Comparison of ENCODE assay signal across 16 cellular contexts in the genomic region with DNA sequence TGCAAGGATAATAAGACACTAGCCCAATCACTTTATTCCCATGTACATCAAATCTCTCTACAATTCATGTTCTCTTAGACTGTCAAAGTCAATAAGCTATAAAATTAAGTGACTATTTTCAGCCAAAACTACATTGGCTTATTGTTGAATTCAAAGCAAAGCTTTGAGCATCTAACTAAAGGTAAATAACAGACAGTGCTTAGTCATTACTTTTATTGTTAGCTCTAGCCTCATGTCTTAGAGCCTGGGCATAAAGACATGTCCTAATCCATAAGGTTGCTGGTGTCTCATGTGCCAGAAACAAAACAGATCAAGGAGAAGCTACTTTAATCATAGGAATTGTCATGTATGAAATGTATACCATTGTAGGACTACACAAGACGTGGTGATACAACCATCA.
DNase-seq lines count a peak whose midpoint lies in the region; ATAC-seq and TF ChIP-seq lines count a peak whose summit lies in the region.
"Had no signal": no experiment of that assay in that cellular context is flagged by ENCODE, and none has a peak within 500 bp of the region (broad histone marks: within the 10 kb centered on the region; RNA-seq: fewer than 3 reads in every experiment).

No MANE protein-coding gene starts in this region.

- H3K9me3 ChIP-seq in PC-3 (ENCODE audit: low read length) (no peaks in the 10 kb centered on the region), MM.1S (replicated peaks; ENCODE audit: insufficient read depth, low read length) (no peaks in the 10 kb centered on the region)
- H3K9me3 ChIP-seq: BE2C had no signal

- H4K20me1 ChIP-seq in PC-3 (ENCODE audit: low read length) (no peaks in the 10 kb centered on the region), MM.1S (ENCODE audit: insufficient read depth, low read length) (no peaks in the 10 kb centered on the region)
- H4K20me1 ChIP-seq: BLaER1 had no signal

- POLR2A ChIA-PET in PC-3 (lab: Charles Lee; ENCODE audit: unreplicated experiment), result no interaction called here

- H3K4me2 ChIP-seq in PC-3 (ENCODE audit: low read length) (no peak overlapping the region), MM.1S (ENCODE audit: low read depth, low read length) (no peak overlapping the region)
- H3K4me2 ChIP-seq: BLaER1 had no signal

- H2AFZ ChIP-seq in PC-3 (ENCODE audit: low read length), result no peak overlapping the region
- no peak overlapping the region for H2AFZ ChIP-seq in MM.1S (ENCODE audit: low read length)

- peak; percentile 15 for DNase-seq in NCI-H748 (lab: John Stamatoyannopoulos, UW; ENCODE audit: unreplicated experiment)
- DNase-seq in PC-3, result peak; percentile 40
- no peak for DNase-seq in ecto neural progenitor cell (ENCODE audit: low spot score)
- no peak for DNase-seq in MM.1S
- DNase-seq: 8988T; ACHN; BE2C; C1 segment of cervical spinal cord; CD4-positive, alpha-beta memory T cell; CD4-positive, CD25-positive, alpha-beta regulatory T cell; CD8-positive, alpha-beta memory T cell; DMS79 treated with DMSO at 0.1 percent for 48 hours; GF-D8 had no signal

- H3K9ac ChIP-seq in PC-3 (ENCODE audit: low read length) (no peak overlapping the region), MM.1S (ENCODE audit: low read length) (no peak overlapping the region)
- H3K9ac ChIP-seq: BLaER1 had no signal

- ATAC-seq in PC-3, result peak; percentile 95
- no peak for ATAC-seq in GM19463 (IDR thresholded peaks at IDR 0.05; ENCODE audit: unreplicated experiment)

- CTCF ChIA-PET in PC-3 (lab: Charles Lee), result no interaction called here

- H3K36me3 ChIP-seq in PC-3 (ENCODE audit: low read depth, low read length), result no peaks in the 10 kb centered on the region
- H3K36me3 ChIP-seq in MM.1S (replicated peaks; ENCODE audit: insufficient read depth, low read length), result no peaks in the 10 kb centered on the region
- H3K36me3 ChIP-seq: BE2C, BLaER1 had no signal

- H3K79me2 ChIP-seq in PC-3 (ENCODE audit: low read length) (no peaks in the 10 kb centered on the region), MM.1S (ENCODE audit: low read length) (no peaks in the 10 kb centered on the region)

- H3F3A ChIP-seq in PC-3 (ENCODE audit: low read length, unreplicated experiment) (no peaks in the 10 kb centered on the region), MM.1S (ENCODE audit: insufficient read depth, low read length) (no peaks in the 10 kb centered on the region)

- intact Hi-C loops in PC-3 (cut with micrococcal nuclease), result loop anchor here (1.0 kb wide), 2 partner anchors 23 to 67 kb away; no protein-coding TSS in a partner anchor

- no TSS peak for BruUV-seq in PC-3 (replicated peaks; lab: Mats Ljungman, UMichigan)

- TF ChIP-seq CTCF in 22Rv1 (IDR thresholded peaks at IDR 0.05) (no peak), PC-3 (conservative IDR thresholded peaks at IDR 0.05; ENCODE audit: low read depth, low read length) (no peak), MM.1S (IDR thresholded peaks at IDR 0.05; ENCODE audit: low read length) (no peak)

- H3K27ac ChIP-seq in 22Rv1 (peak overlapping the region; percentile 66), PC-3 (ENCODE audit: low read length) (peak overlapping the region; percentile 32), MM.1S (ENCODE audit: low read length) (no peak overlapping the region)
- H3K27ac ChIP-seq: BLaER1 had no signal

- H3K4me3 ChIP-seq in PC-3 (ENCODE audit: low read length), result no peak overlapping the region
- H3K4me3 ChIP-seq in MM.1S (ENCODE audit: low read length), result no peak overlapping the region
- H3K4me3 ChIP-seq: BLaER1 had no signal

- H3K4me1 ChIP-seq in PC-3 (ENCODE audit: insufficient read depth, low read length) (peaks cover 6% of the 10 kb centered on the region; the same call in 1 of the 2 replicates), MM.1S (ENCODE audit: low read length) (no peaks in the 10 kb centered on the region)
- H3K4me1 ChIP-seq: BE2C, BLaER1 had no signal

- no peaks in the 10 kb centered on the region for H3K9me2 ChIP-seq in PC-3 (replicated peaks; ENCODE audit: low read length)
- no peaks in the 10 kb centered on the region for H3K9me2 ChIP-seq in MM.1S (replicated peaks; ENCODE audit: insufficient read depth, low read length)

- no peaks in the 10 kb centered on the region for H3K27me3 ChIP-seq in PC-3 (ENCODE audit: low read length)
- H3K27me3 ChIP-seq in MM.1S (replicated peaks; ENCODE audit: insufficient read depth, low read length), result no peaks in the 10 kb centered on the region
- H3K27me3 ChIP-seq: BE2C, BLaER1 had no signal

Comparison
In these comparisons a context has a peak if more than half of its experiments do, and no peak if none do; other contexts are left out.
1. DNase-seq: peak in NCI-H748 (single experiment) and PC-3 (single experiment); none in ecto neural progenitor cell (single experiment) and MM.1S (single experiment).